In genomic region chr1:101198842-101199636, GRCh38 we compare ENCODE assay signal across 9 cellular contexts. TPM values are rescaled to one million over a fixed set of nuclear protein-coding genes. Genes with fewer than 3 reads are reported as not detected.
DNase-seq lines count a peak whose midpoint lies in the region; ATAC-seq and TF ChIP-seq lines count a peak whose summit lies in the region.
"Had no signal": no experiment of that assay in that cellular context is flagged by ENCODE, and none has a peak within 500 bp of the region (broad histone marks: within the 10 kb centered on the region; RNA-seq: fewer than 3 reads in every experiment).

No MANE protein-coding gene starts in this region.

- intact Hi-C loops in vagina (cut with DNase I), result no loop called here
- intact Hi-C loops in right cardiac atrium (cut with DNase I), result no loop called here

- no peak for TF ChIP-seq CTCF in vagina (IDR thresholded peaks at IDR 0.05)

- ATAC-seq in GM19025 (IDR thresholded peaks at IDR 0.05; ENCODE audit: low read depth, unreplicated experiment) (peak; percentile 97), GM21786 (IDR thresholded peaks at IDR 0.05; ENCODE audit: unreplicated experiment) (peak; percentile 99), HG03558 (IDR thresholded peaks at IDR 0.05; ENCODE audit: extremely low read depth, unreplicated experiment) (peak; percentile 97), right cardiac atrium (no peak)

- H3K27ac ChIP-seq in vagina (no peak overlapping the region), right cardiac atrium (ENCODE audit: low read length) (no peak overlapping the region)
- H3K27ac ChIP-seq: heart left ventricle had no signal

- peak; percentile 52 to 63 for DNase-seq in stimulated activated CD4-positive, alpha-beta T cell treated with anti-CD3 and anti-CD28 coated beads, Interleukin-15, amount 100 ng/mL, for 48 hours (ENCODE audit: low read depth in 2 of 2)
- DNase-seq in vagina (ENCODE audit: extremely low spot score in 2 of 2) (no peak), NCI-H2029 treated with DMSO at 0.1 percent for 48 hours (lab: John Stamatoyannopoulos, UW) (no peak), right cardiac atrium (no peak)
- DNase-seq: heart left ventricle had no signal

- no peaks in the 10 kb centered on the region for H3K36me3 ChIP-seq in vagina
- H3K36me3 ChIP-seq: HAP-1, heart left ventricle had no signal

- no peaks in the 10 kb centered on the region for H3K27me3 ChIP-seq in vagina
- no peaks in the 10 kb centered on the region for H3K27me3 ChIP-seq in right cardiac atrium (ENCODE audit: control insufficient read depth, insufficient read depth)
- H3K27me3 ChIP-seq: heart left ventricle had no signal

- H3K4me1 ChIP-seq in vagina, result no peaks in the 10 kb centered on the region
- H3K4me1 ChIP-seq in right cardiac atrium (ENCODE audit: control insufficient read depth, insufficient read depth, low read length), result peaks cover 6% of the 10 kb centered on the region
- H3K4me1 ChIP-seq: HAP-1 had no signal

- 79% methylated on average over 8 of the region's 8 CpGs for WGBS in right cardiac atrium

- no peaks in the 10 kb centered on the region for H3K9me3 ChIP-seq in vagina
- H3K9me3 ChIP-seq in right cardiac atrium (ENCODE audit: control insufficient read depth, low read length), result no peaks in the 10 kb centered on the region
- H3K9me3 ChIP-seq: HAP-1, heart left ventricle had no signal

- H3K4me3 ChIP-seq in vagina (no peak overlapping the region), right cardiac atrium (ENCODE audit: low read length) (no peak overlapping the region)
- H3K4me3 ChIP-seq: HAP-1, heart left ventricle had no signal

- no peak for TF ChIP-seq POLR2A in vagina (IDR thresholded peaks at IDR 0.05)

RNA-seq across cellular contexts. Expression of gene S1PR1, which starts 37.8 kb away (rescaled TPM):
- total RNA-seq in vagina, result 58.4 TPM
- 10 to 100 TPM; 54.2 to 62.4 (median 59.8) TPM for total RNA-seq in right cardiac atrium
- 58.0 TPM for polyA plus RNA-seq in right cardiac atrium

Comparison
In these comparisons a context has a peak if more than half of its experiments do, and no peak if none do; other contexts are left out.
1. ATAC-seq: peak in GM19025 (single experiment), GM21786 (single experiment) and HG03558 (single experiment); none in right cardiac atrium (0 of 2).
2. DNase-seq: peak in stimulated activated CD4-positive, alpha-beta T cell treated with anti-CD3 and anti-CD28 coated beads, Interleukin-15, amount 100 ng/mL, for 48 hours (2 of 2); none in vagina (0 of 2), NCI-H2029 treated with DMSO at 0.1 percent for 48 hours (single experiment) and right cardiac atrium (0 of 3).